ENCODE assay signal across 10 cellular contexts in the genomic region with DNA sequence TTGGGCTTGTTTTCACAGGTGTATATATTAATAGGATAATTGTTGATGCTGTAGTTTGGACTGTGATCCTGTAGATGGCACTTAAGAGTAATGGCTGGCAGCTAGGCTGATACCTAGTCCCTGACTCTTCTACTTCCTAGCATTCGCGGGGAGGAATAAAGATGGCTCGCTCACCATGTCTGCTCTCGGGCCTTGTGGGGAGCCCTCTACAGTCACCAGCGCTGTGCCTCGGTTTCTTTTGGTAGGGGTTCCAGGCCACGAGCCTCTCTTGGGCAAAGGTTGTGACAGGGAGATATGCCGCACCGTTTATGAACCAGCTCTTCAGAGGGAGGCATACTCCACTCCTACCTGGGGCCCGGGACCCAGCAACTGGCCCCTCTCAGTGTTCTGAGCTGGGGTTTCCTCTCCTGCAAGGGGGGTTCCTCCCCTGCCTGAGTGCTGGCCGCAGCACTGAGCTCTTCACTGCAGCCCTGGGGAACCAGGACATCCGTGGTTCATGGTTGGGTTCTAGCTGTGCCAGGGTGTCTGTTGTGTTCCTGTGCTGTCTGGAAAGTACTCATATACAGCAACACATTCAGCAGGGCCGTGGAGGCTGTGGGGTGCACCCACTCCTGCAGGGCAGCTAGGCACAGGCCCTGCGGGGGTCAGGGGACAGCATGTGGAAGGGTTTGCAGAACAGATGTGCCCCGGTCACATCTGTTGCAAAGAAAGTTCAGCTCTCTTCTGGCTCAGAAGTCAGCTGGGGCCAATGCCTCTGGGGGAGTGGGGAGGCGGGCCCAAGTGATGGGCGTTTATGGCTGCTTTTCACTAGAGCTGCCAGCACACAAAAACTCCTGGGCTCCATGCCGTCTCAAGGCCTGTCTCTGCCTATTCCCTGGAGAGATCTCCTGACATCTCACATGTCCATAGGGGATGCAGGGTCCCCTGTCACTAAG.
DNase-seq lines count a peak whose midpoint lies in the region; ATAC-seq lines count a peak whose summit lies in the region.
"Had no signal": no experiment of that assay in that cellular context is flagged by ENCODE, and none has a peak within 500 bp of the region (broad histone marks: within the 10 kb centered on the region; RNA-seq: fewer than 3 reads in every experiment).

No MANE protein-coding gene starts in this region.

- no peak overlapping the region for H2AK5ac ChIP-seq in mesendoderm (ENCODE audit: low read length)
- no peak overlapping the region for H2AK5ac ChIP-seq in mesenchymal stem cell (ENCODE audit: low read length, severe bottlenecking)

- H3K4me3 ChIP-seq in mesendoderm (ENCODE audit: low read length) (no peak overlapping the region), mesenchymal stem cell (ENCODE audit: insufficient read depth in 1 of 2, low read depth in 1 of 2, low read length in 2 of 2) (no peak overlapping the region)
- H3K4me3 ChIP-seq: BLaER1 treated with 17β-estradiol and CSF1 and Interleukin-3, amounts not matched to agents 10 nM and 100 nM had no signal

- H3K79me1 ChIP-seq in mesendoderm (ENCODE audit: low read length), result no peaks in the 10 kb centered on the region
- no peaks in the 10 kb centered on the region for H3K79me1 ChIP-seq in mesenchymal stem cell (replicated peaks; ENCODE audit: low read length, poor library complexity, severe bottlenecking)

- peaks cover 3% of the 10 kb centered on the region for H3K27me3 Mint-ChIP-seq in activated T-helper 1 cell treated with anti-CD3 and anti-CD28 coated beads, Interleukin-12 subunit alpha, Interleukin-12 subunit beta, Interleukin-2, Interleukin-4 antibody, amounts not matched to agents 30 ng/mL and 10 ng/mL and 1 ng/mL, durations not matched to agents 14 hours and 24 hours and 36 hours (ENCODE audit: insufficient read depth)
- H3K27me3 Mint-ChIP-seq: naive B cell had no signal

- ATAC-seq in HG02973 (IDR thresholded peaks at IDR 0.05; ENCODE audit: unreplicated experiment), result peak; percentile 60

- H4K5ac ChIP-seq in mesendoderm (ENCODE audit: low read length), result no peak overlapping the region

- no peaks in the 10 kb centered on the region for H3K9me3 Mint-ChIP-seq in activated T-helper 1 cell treated with anti-CD3 and anti-CD28 coated beads, Interleukin-12 subunit alpha, Interleukin-12 subunit beta, Interleukin-2, Interleukin-4 antibody, amounts not matched to agents 30 ng/mL and 10 ng/mL and 1 ng/mL, durations not matched to agents 14 hours and 24 hours and 36 hours

- H2BK120ac ChIP-seq in mesendoderm (ENCODE audit: low read depth, low read length), result no peak overlapping the region
- no peak overlapping the region for H2BK120ac ChIP-seq in mesenchymal stem cell (ENCODE audit: low read depth, low read length)

- H3K4me3 Mint-ChIP-seq in activated T-helper 1 cell treated with anti-CD3 and anti-CD28 coated beads, Interleukin-12 subunit alpha, Interleukin-12 subunit beta, Interleukin-2, Interleukin-4 antibody, amounts not matched to agents 30 ng/mL and 10 ng/mL and 1 ng/mL, durations not matched to agents 14 hours and 24 hours and 36 hours, result no peak overlapping the region

- no peak overlapping the region for H4K91ac ChIP-seq in mesenchymal stem cell (ENCODE audit: low read length)

- H2BK12ac ChIP-seq in mesenchymal stem cell (ENCODE audit: low read length in 2 of 2), result no peak overlapping the region

- H2BK5ac ChIP-seq in mesendoderm (ENCODE audit: low read length) (no peak overlapping the region), mesenchymal stem cell (ENCODE audit: low read depth, low read length, poor library complexity, severe bottlenecking) (no peak overlapping the region)

- DNase-seq in NCI-H146 (lab: John Stamatoyannopoulos, UW) (peak; percentile 14), NCI-H146 treated with DMSO at 0.1 percent for 48 hours (lab: John Stamatoyannopoulos, UW; ENCODE audit: unreplicated experiment) (no peak), RPMI8226 (peak; percentile 45), mesendoderm (peak; percentile 36), mesenchymal stem cell (no peak)
- DNase-seq in activated CD4-positive, alpha-beta T cell treated with anti-CD3 and anti-CD28 coated beads, Interleukin-2, amount 50 U/mL, for 48 hours, result no peak
- no peak for DNase-seq in activated T-helper 1 cell treated with anti-CD3 and anti-CD28 coated beads, Interleukin-12 subunit alpha, Interleukin-12 subunit beta, Interleukin-2, Interleukin-4 antibody, amounts not matched to agents 30 ng/mL and 10 ng/mL and 1 ng/mL, durations not matched to agents 14 hours and 24 hours and 36 hours (ENCODE audit: low spot score)
- DNase-seq: naive B cell had no signal

- H2AFZ ChIP-seq in mesenchymal stem cell (ENCODE audit: low read depth, low read length), result no peak overlapping the region

- H4K8ac ChIP-seq in mesendoderm (ENCODE audit: low read depth, low read length), result no peak overlapping the region
- no peak overlapping the region for H4K8ac ChIP-seq in mesenchymal stem cell (ENCODE audit: low read length)

- WGBS in mesendoderm (ENCODE audit: extremely low coverage, insufficient coverage, low lambda C conversion rate), result no CpG with 5 or more reads among the region's 18 CpGs
- WGBS in mesenchymal stem cell, result 70% methylated on average over 18 of the region's 18 CpGs

- no peak overlapping the region for H3K18ac ChIP-seq in mesendoderm (ENCODE audit: low read length)
- H3K18ac ChIP-seq in mesenchymal stem cell (ENCODE audit: low read depth in 1 of 2, low read length in 2 of 2), result no peak overlapping the region

- H3K4me2 ChIP-seq in mesendoderm (ENCODE audit: low read length) (no peak overlapping the region), mesenchymal stem cell (ENCODE audit: low read length, poor library complexity, severe bottlenecking) (no peak overlapping the region)
- H3K4me2 ChIP-seq: BLaER1 treated with 17β-estradiol and CSF1 and Interleukin-3, amounts not matched to agents 10 nM and 100 nM had no signal

- no peaks in the 10 kb centered on the region for H3K9me3 ChIP-seq in mesenchymal stem cell (ENCODE audit: control insufficient read depth, low read length)
- H3K9me3 ChIP-seq: BLaER1 treated with 17β-estradiol and CSF1 and Interleukin-3, amounts not matched to agents 10 nM and 100 nM had no signal

- H3K36me3 Mint-ChIP-seq in activated T-helper 1 cell treated with anti-CD3 and anti-CD28 coated beads, Interleukin-12 subunit alpha, Interleukin-12 subunit beta, Interleukin-2, Interleukin-4 antibody, amounts not matched to agents 30 ng/mL and 10 ng/mL and 1 ng/mL, durations not matched to agents 14 hours and 24 hours and 36 hours (ENCODE audit: low read depth), result no peaks in the 10 kb centered on the region
- H3K36me3 Mint-ChIP-seq: naive B cell had no signal

- H3K56ac ChIP-seq in mesendoderm (ENCODE audit: low read length), result no peak overlapping the region

- H3K4me1 ChIP-seq in mesendoderm (ENCODE audit: control insufficient read depth, low read depth, low read length), result no peaks in the 10 kb centered on the region
- peaks cover 2% of the 10 kb centered on the region for H3K4me1 ChIP-seq in mesenchymal stem cell (ENCODE audit: control insufficient read depth, insufficient read depth, low read depth, low read length)
- H3K4me1 ChIP-seq: BLaER1 treated with 17β-estradiol and CSF1 and Interleukin-3, amounts not matched to agents 10 nM and 100 nM had no signal

- H3K4me1 Mint-ChIP-seq in activated T-helper 1 cell treated with anti-CD3 and anti-CD28 coated beads, Interleukin-12 subunit alpha, Interleukin-12 subunit beta, Interleukin-2, Interleukin-4 antibody, amounts not matched to agents 30 ng/mL and 10 ng/mL and 1 ng/mL, durations not matched to agents 14 hours and 24 hours and 36 hours (ENCODE audit: low read depth), result no peaks in the 10 kb centered on the region
- H3K4me1 Mint-ChIP-seq: naive B cell had no signal

- H3K27ac ChIP-seq in mesendoderm (ENCODE audit: low read depth, low read length), result no peak overlapping the region
- H3K27ac ChIP-seq in mesenchymal stem cell (ENCODE audit: low read length, poor library complexity, severe bottlenecking), result no peak overlapping the region
- H3K27ac ChIP-seq: BLaER1 treated with 17β-estradiol and CSF1 and Interleukin-3, amounts not matched to agents 10 nM and 100 nM had no signal

- H3K23ac ChIP-seq in mesendoderm (ENCODE audit: low read length), result no peak overlapping the region
- no peak overlapping the region for H3K23ac ChIP-seq in mesenchymal stem cell (ENCODE audit: low read length in 2 of 2)

- no peaks in the 10 kb centered on the region for H3K27me3 ChIP-seq in mesendoderm (ENCODE audit: insufficient read depth, low read length, poor library complexity)
- H3K27me3 ChIP-seq in mesenchymal stem cell (ENCODE audit: control insufficient read depth in 1 of 2, insufficient read depth in 1 of 2, low read length in 2 of 2), result no peaks in the 10 kb centered on the region
- H3K27me3 ChIP-seq: BLaER1 treated with 17β-estradiol and CSF1 and Interleukin-3, amounts not matched to agents 10 nM and 100 nM had no signal

- H3K4ac ChIP-seq in mesendoderm (ENCODE audit: low read depth, low read length) (no peak overlapping the region), mesenchymal stem cell (ENCODE audit: low read depth in 1 of 2, low read length in 2 of 2) (no peak overlapping the region)

- no peaks in the 10 kb centered on the region for H3K36me3 ChIP-seq in mesendoderm (ENCODE audit: control insufficient read depth, insufficient read depth, low read length)
- no peaks in the 10 kb centered on the region for H3K36me3 ChIP-seq in mesenchymal stem cell (ENCODE audit: control insufficient read depth in 1 of 2, insufficient read depth in 2 of 2, low read depth in 1 of 2, low read length in 2 of 2)
- H3K36me3 ChIP-seq: BLaER1 treated with 17β-estradiol and CSF1 and Interleukin-3, amounts not matched to agents 10 nM and 100 nM had no signal

- no peak overlapping the region for H3K27ac Mint-ChIP-seq in activated T-helper 1 cell treated with anti-CD3 and anti-CD28 coated beads, Interleukin-12 subunit alpha, Interleukin-12 subunit beta, Interleukin-2, Interleukin-4 antibody, amounts not matched to agents 30 ng/mL and 10 ng/mL and 1 ng/mL, durations not matched to agents 14 hours and 24 hours and 36 hours
- H3K27ac Mint-ChIP-seq: naive B cell had no signal

- H2BK15ac ChIP-seq in mesendoderm (replicated peaks; ENCODE audit: low read depth) (no peak overlapping the region), mesenchymal stem cell (ENCODE audit: low read depth, poor library complexity, severe bottlenecking) (no peak overlapping the region)

- H3K14ac ChIP-seq in mesenchymal stem cell (ENCODE audit: low read length in 2 of 2), result no peak overlapping the region

- no peak overlapping the region for H3K9ac ChIP-seq in mesendoderm (ENCODE audit: low read length)
- H3K9ac ChIP-seq in mesenchymal stem cell (ENCODE audit: low read length), result no peak overlapping the region
- H3K9ac ChIP-seq: BLaER1 treated with 17β-estradiol and CSF1 and Interleukin-3, amounts not matched to agents 10 nM and 100 nM had no signal

- H3K79me2 ChIP-seq in mesendoderm (ENCODE audit: control insufficient read depth, insufficient read depth, low read length), result no peaks in the 10 kb centered on the region

- intact Hi-C loops in activated T-helper 1 cell treated with anti-CD3 and anti-CD28 coated beads, Interleukin-12 subunit alpha, Interleukin-12 subunit beta, Interleukin-2, Interleukin-4 antibody, amounts not matched to agents 30 ng/mL and 10 ng/mL and 1 ng/mL, durations not matched to agents 14 hours and 24 hours and 36 hours (cut with micrococcal nuclease), result no loop called here

Comparison
In these comparisons a context has a peak if more than half of its experiments do, and no peak if none do; other contexts are left out.
1. DNase-seq: peak in NCI-H146 (single experiment), RPMI8226 (single experiment) and mesendoderm (single experiment); none in NCI-H146 treated with DMSO at 0.1 percent for 48 hours (single experiment), mesenchymal stem cell (single experiment), activated CD4-positive, alpha-beta T cell treated with anti-CD3 and anti-CD28 coated beads, Interleukin-2, amount 50 U/mL, for 48 hours (0 of 2) and activated T-helper 1 cell treated with anti-CD3 and anti-CD28 coated beads, Interleukin-12 subunit alpha, Interleukin-12 subunit beta, Interleukin-2, Interleukin-4 antibody, amounts not matched to agents 30 ng/mL and 10 ng/mL and 1 ng/mL, durations not matched to agents 14 hours and 24 hours and 36 hours (single experiment).